18 cellular contexts compared by ENCODE assay signal in genomic region chr15:35448294-35448693, GRCh38.
DNase-seq lines count a peak whose midpoint lies in the region; ATAC-seq and TF ChIP-seq lines count a peak whose summit lies in the region.
"Had no signal": no experiment of that assay in that cellular context is flagged by ENCODE, and none has a peak within 500 bp of the region (broad histone marks: within the 10 kb centered on the region; RNA-seq: fewer than 3 reads in every experiment).

No MANE protein-coding gene starts in this region.

- H3K27ac ChIP-seq in IMR-90 (ENCODE audit: insufficient read depth, low read length): no peak overlapping the region
- H3K27ac ChIP-seq: SK-N-MC had no signal

- no peak overlapping the region for H4K91ac ChIP-seq in IMR-90 (ENCODE audit: insufficient read depth, low read depth, low read length)

- no peak overlapping the region for H2BK20ac ChIP-seq in IMR-90 (ENCODE audit: low read depth, low read length)

- CTCF ChIA-PET in IMR-90 (lab: Yijun Ruan, JAX): no interaction called here

- no peak overlapping the region for H2BK5ac ChIP-seq in IMR-90 (ENCODE audit: low read depth, low read length, poor library complexity, severe bottlenecking)

- H3K4me3 ChIP-seq in IMR-90 (ENCODE audit: insufficient read depth, low read depth, low read length): no peak overlapping the region
- no peak overlapping the region for H3K4me3 ChIP-seq in adipocyte (ENCODE audit: low read length)
- H3K4me3 ChIP-seq in fibroblast of mammary gland (ENCODE audit: control insufficient read depth, low read depth, low read length): no peak overlapping the region
- H3K4me3 ChIP-seq: SK-N-MC had no signal

- H2AK5ac ChIP-seq in IMR-90 (ENCODE audit: low read depth, low read length): no peak overlapping the region

- H3K4me1 ChIP-seq in IMR-90 (ENCODE audit: control insufficient read depth, insufficient read depth, low read length): peaks cover 5% of the 10 kb centered on the region; the same call in 1 of the 2 replicates
- peaks cover 15% of the 10 kb centered on the region for H3K4me1 ChIP-seq in adipocyte (ENCODE audit: control insufficient read depth, insufficient read depth, low read length)

- no peak overlapping the region for H3K56ac ChIP-seq in IMR-90 (ENCODE audit: extremely low read depth, insufficient read depth, low read length)

- TF ChIP-seq CTCF in IMR-90 (conservative IDR thresholded peaks at IDR 0.05; ENCODE audit: low read depth, low read length) (no peak), fibroblast of mammary gland (conservative IDR thresholded peaks at IDR 0.05; ENCODE audit: control insufficient read depth, insufficient read depth, low read depth, low read length) (no peak)

- no peak overlapping the region for H3K4me2 ChIP-seq in IMR-90 (ENCODE audit: low read depth, low read length)

- no peak for TF ChIP-seq POLR2A in IMR-90 (IDR thresholded peaks at IDR 0.05; ENCODE audit: low read depth, low read length)

- H3K27me3 ChIP-seq in IMR-90 (ENCODE audit: control insufficient read depth, insufficient read depth, low read length): no peaks in the 10 kb centered on the region
- H3K27me3 ChIP-seq in adipocyte (replicated peaks; ENCODE audit: control insufficient read depth, insufficient read depth, low read length): no peaks in the 10 kb centered on the region

- in situ Hi-C loops in IMR-90 (cut with MboI; ENCODE audit: low sequenced_read_pairs): loop anchor here (5.0 kb wide), 2 partner anchors 156 to 371 kb away; no protein-coding TSS in a partner anchor

- H2AK9ac ChIP-seq in IMR-90 (replicated peaks; ENCODE audit: low read depth, low read length, poor library complexity): no peak overlapping the region

- no peak overlapping the region for H3K4ac ChIP-seq in IMR-90 (ENCODE audit: low read depth, low read length)

- H3K14ac ChIP-seq in IMR-90 (replicated peaks; ENCODE audit: low read depth, low read length): no peak overlapping the region

- intact Hi-C loops in IMR-90 (cut with micrococcal nuclease): no loop called here

- no peak overlapping the region for H2AFZ ChIP-seq in IMR-90 (replicated peaks; ENCODE audit: low read length, poor library complexity)

- no peaks in the 10 kb centered on the region for H3K9me3 ChIP-seq in IMR-90 (ENCODE audit: control insufficient read depth, insufficient read depth, low read length)
- H3K9me3 ChIP-seq in adipocyte (ENCODE audit: control insufficient read depth, low read length): no peaks in the 10 kb centered on the region

- H3K18ac ChIP-seq in IMR-90 (ENCODE audit: low read depth, low read length): no peak overlapping the region

- no peak overlapping the region for H3K9ac ChIP-seq in IMR-90 (ENCODE audit: low read depth, low read length)
- H3K9ac ChIP-seq in adipocyte (ENCODE audit: low read length): no peak overlapping the region

- ATAC-seq in IMR-90 (ENCODE audit: low read depth): no peak
- ATAC-seq: Panc1, Right ventricle myocardium inferior had no signal

- no peaks in the 10 kb centered on the region for H3K9me1 ChIP-seq in IMR-90 (ENCODE audit: insufficient read depth, low read length)

- POLR2A ChIA-PET in IMR-90 (lab: Charles Lee; ENCODE audit: unreplicated experiment): no interaction called here

- no peaks in the 10 kb centered on the region for H3K36me3 ChIP-seq in IMR-90 (ENCODE audit: control insufficient read depth, insufficient read depth, low read length)
- H3K36me3 ChIP-seq in adipocyte (ENCODE audit: control insufficient read depth, insufficient read depth, low read length, severe bottlenecking): no peaks in the 10 kb centered on the region

- H4K20me1 ChIP-seq in IMR-90 (ENCODE audit: insufficient read depth, low read length): no peaks in the 10 kb centered on the region

- dilution Hi-C loops in IMR-90 (cut with HindIII; ENCODE audit: low sequenced_read_pairs, unreplicated experiment): no loop called here

- no peak overlapping the region for H3K23ac ChIP-seq in IMR-90 (ENCODE audit: low read depth, low read length)

- no CpG with 5 or more reads among the region's 1 CpG for WGBS in IMR-90 (ENCODE audit: extremely low coverage in 2 of 2, insufficient read length in 1 of 2), 2 experiments

- peak; percentile 29 for DNase-seq in ELR (ENCODE audit: low read depth)
- peak; percentile 47 for DNase-seq in IMR-90
- DNase-seq in adipocyte (ENCODE audit: low read depth): peak; percentile 39
- DNase-seq in fibroblast of mammary gland (ENCODE audit: low read depth): peak; percentile 47
- DNase-seq in D341Med (ENCODE audit: low spot score): no peak
- no peak for DNase-seq in NCI-H748 (lab: John Stamatoyannopoulos, UW; ENCODE audit: unreplicated experiment)
- DNase-seq in NCI-H345 (lab: John Stamatoyannopoulos, UW): no peak
- DNase-seq: C1 segment of cervical spinal cord; CD8-positive, alpha-beta memory T cell; DMS79 treated with DMSO at 0.1 percent for 48 hours; HFFc6; NCI-H1105; NCI-H2081 treated with DMSO at 0.1 percent for 48 hours; NCI-H510A treated with DMSO at 0.1 percent for 48 hours; NCI-H82 had no signal

- TF ChIP-seq RAD21 in IMR-90 (IDR thresholded peaks at IDR 0.05; ENCODE audit: low read length): no peak

- H4K8ac ChIP-seq in IMR-90 (ENCODE audit: low read depth in 2 of 2, low read length in 2 of 2): no peak overlapping the region

- no peaks in the 10 kb centered on the region for H3K79me1 ChIP-seq in IMR-90 (ENCODE audit: low read depth in 1 of 2, low read length in 2 of 2)

- no peak overlapping the region for H2BK120ac ChIP-seq in IMR-90 (ENCODE audit: low read depth, low read length)

- no peak overlapping the region for H2BK15ac ChIP-seq in IMR-90 (ENCODE audit: low read depth, low read length)

- BruUV-seq in IMR-90 (replicated peaks; lab: Mats Ljungman, UMichigan): no TSS peak

- H4K5ac ChIP-seq in IMR-90 (ENCODE audit: low read depth, low read length): no peak overlapping the region

TF ChIP-seq in IMR-90, 13 proteins besides CTCF, POLR2A, EP300 and RAD21:
- TF ChIP-seq CHD1 (IDR thresholded peaks at IDR 0.05; ENCODE audit: low read depth, low read length): no peak
- peak; percentile 29; the same call in 1 of the 2 replicates for TF ChIP-seq FOS (IDR thresholded peaks at IDR 0.05; ENCODE audit: low read depth, low read length)
- TF ChIP-seq BHLHE40 (IDR thresholded peaks at IDR 0.05; ENCODE audit: low read depth, low read length): no peak
- TF ChIP-seq, protein P1, sequence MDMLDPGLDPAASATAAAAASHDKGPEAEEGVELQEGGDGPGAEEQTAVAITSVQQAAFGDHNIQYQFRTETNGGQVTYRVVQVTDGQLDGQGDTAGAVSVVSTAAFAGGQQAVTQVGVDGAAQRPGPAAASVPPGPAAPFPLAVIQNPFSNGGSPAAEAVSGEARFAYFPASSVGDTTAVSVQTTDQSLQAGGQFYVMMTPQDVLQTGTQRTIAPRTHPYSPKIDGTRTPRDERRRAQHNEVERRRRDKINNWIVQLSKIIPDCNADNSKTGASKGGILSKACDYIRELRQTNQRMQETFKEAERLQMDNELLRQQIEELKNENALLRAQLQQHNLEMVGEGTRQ (IDR thresholded peaks at IDR 0.05; ENCODE audit: low read depth, low read length): no peak
- TF ChIP-seq ELK1 (IDR thresholded peaks at IDR 0.05; ENCODE audit: borderline replicate concordance, low read depth, low read length): no peak
- no peak for TF ChIP-seq NFE2L2 (IDR thresholded peaks at IDR 0.05; ENCODE audit: low read depth, low read length)
- no peak for TF ChIP-seq RFX5 (IDR thresholded peaks at IDR 0.05; ENCODE audit: low read depth, low read length)
- TF ChIP-seq CEBPB (IDR thresholded peaks at IDR 0.05; ENCODE audit: low read depth, low read length): peak; percentile 87
- TF ChIP-seq MAFK (IDR thresholded peaks at IDR 0.05; ENCODE audit: low read depth, low read length): no peak
- no peak for TF ChIP-seq MXI1 (IDR thresholded peaks at IDR 0.05; ENCODE audit: borderline replicate concordance, low read depth, low read length)
- no peak for TF ChIP-seq SMC3 (IDR thresholded peaks at IDR 0.05; ENCODE audit: low read depth, low read length)

Comparison
In these comparisons a context has a peak if more than half of its experiments do, and no peak if none do; other contexts are left out.
1. DNase-seq: peak in ELR (single experiment), IMR-90 (single experiment), adipocyte (single experiment) and fibroblast of mammary gland (single experiment); none in D341Med (single experiment), NCI-H748 (single experiment) and NCI-H345 (single experiment).